Comparison of ENCODE assay signal across 37 cellular contexts in the genomic region with DNA sequence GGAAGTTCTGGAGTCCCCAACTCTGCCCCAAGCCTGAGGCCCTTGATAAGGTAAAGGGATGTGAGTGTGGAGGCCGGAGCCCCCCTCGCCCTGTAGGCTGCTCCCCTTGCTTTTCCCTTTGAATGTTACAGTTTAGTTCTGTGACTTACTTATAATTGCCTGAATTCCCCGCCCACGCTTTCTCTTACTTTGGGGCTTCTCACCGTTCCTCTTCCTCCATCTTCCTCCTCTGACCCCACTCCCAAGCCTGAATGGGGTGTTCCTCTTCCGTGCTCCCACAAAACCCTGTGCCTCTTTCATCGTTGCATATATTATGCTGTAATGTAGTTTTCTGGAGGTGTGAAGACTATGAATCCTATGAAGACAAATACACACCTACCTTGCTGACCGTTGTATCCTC. TPM values are rescaled to one million over a fixed set of nuclear protein-coding genes. Genes with fewer than 3 reads are reported as not detected.
"Had no signal": no experiment of that assay in that cellular context is flagged by ENCODE, and none has a peak within 500 bp of the region (broad histone marks: within the 10 kb centered on the region; RNA-seq: fewer than 3 reads in every experiment).

No MANE protein-coding gene starts in this region.

- H3K4me3 Mint-ChIP-seq: activated B cell treated with CpG ODN at 0.5 μM for 24 hours; activated CD4-positive, alpha-beta memory T cell treated with anti-CD3 and anti-CD28 coated beads, Interleukin-2, amount 10 ng/mL, durations not matched to agents 7 days and 5 days; activated naive CD4-positive, alpha-beta T cell treated with anti-CD3 and anti-CD28 coated beads for 36 hours; activated naive CD8-positive, alpha-beta T cell; activated naive CD8-positive, alpha-beta T cell treated with anti-CD3 and anti-CD28 coated beads, Interleukin-2, amount 50 U/mL, for 24 hours; activated T-cell treated with anti-CD3 and anti-CD28 coated beads, Interleukin-2, amount 50 U/mL, for 24 hours; brain had no signal

- H3K4me3 ChIP-seq: PC-9 had no signal

- H3K36me3 Mint-ChIP-seq: activated naive CD8-positive, alpha-beta T cell; brain had no signal

- H3K27me3 Mint-ChIP-seq: activated T-cell treated with anti-CD3 and anti-CD28 coated beads, Interleukin-2, amount 50 U/mL, for 24 hours had no signal

- ATAC-seq: activated naive CD8-positive, alpha-beta T cell treated with anti-CD3 and anti-CD28 coated beads, Interleukin-2, amount 50 U/mL, for 24 hours; Right ventricle myocardium inferior had no signal

- H3K27ac ChIP-seq: PC-9, RWPE1, VCaP had no signal

- H3K4me1 Mint-ChIP-seq: brain had no signal

- DNase-seq: activated B cell treated with CpG ODN at 0.5 μM for 24 hours; activated CD4-positive, alpha-beta memory T cell treated with anti-CD3 and anti-CD28 coated beads, Interleukin-2, amount 10 ng/mL, durations not matched to agents 7 days and 5 days; activated CD4-positive, alpha-beta T cell treated with anti-CD3 and anti-CD28 coated beads for 4 hours; activated CD4-positive, CD25-positive, alpha-beta regulatory T cell treated with anti-CD3 and anti-CD28 coated beads, Interleukin-2, amount 50 U/mL, for 72 hours; activated CD8-positive, alpha-beta memory T cell treated with anti-CD3 and anti-CD28 coated beads for 24 hours; activated gamma-delta T cell treated with Interleukin-2 at 50 U/mL for 16 hours; activated naive CD4-positive, alpha-beta T cell treated with anti-CD3 and anti-CD28 coated beads for 36 hours; activated naive CD8-positive, alpha-beta T cell treated with anti-CD3 and anti-CD28 coated beads, Interleukin-2, amount 50 U/mL, for 24 hours; activated T-cell treated with anti-CD3 and anti-CD28 coated beads, Interleukin-2, amount 50 U/mL, for 24 hours; anterior cingulate cortex; central memory CD4-positive, alpha-beta T cell; NCI-H1092 treated with DMSO at 0.1 percent for 48 hours; NCI-H1417; NCI-H146; NCI-H187; NCI-H2029 treated with DMSO at 0.1 percent for 48 hours; NCI-H2107; NCI-H2171; NCI-H510A; NCI-H526; NCI-H748 treated with DMSO at 0.1 percent for 48 hours; NK-92 treated with Interleukin-12 subunit alpha and Interleukin-12 subunit beta, amount 100 ng/mL, for 24 hours; SW 1271; T-helper 1 cell; T-helper 2 cell; T-helper 9 cell had no signal

- H3K27ac Mint-ChIP-seq: activated B cell treated with CpG ODN at 0.5 μM for 24 hours; activated CD4-positive, alpha-beta memory T cell treated with anti-CD3 and anti-CD28 coated beads, Interleukin-2, amount 10 ng/mL, durations not matched to agents 7 days and 5 days; activated naive CD4-positive, alpha-beta T cell treated with anti-CD3 and anti-CD28 coated beads for 36 hours; activated naive CD8-positive, alpha-beta T cell; activated naive CD8-positive, alpha-beta T cell treated with anti-CD3 and anti-CD28 coated beads, Interleukin-2, amount 50 U/mL, for 24 hours; activated T-cell treated with anti-CD3 and anti-CD28 coated beads, Interleukin-2, amount 50 U/mL, for 24 hours; activated T-helper 2 cell treated with anti-CD3 and anti-CD28 coated beads, Interferon-gamma antibody, Interleukin-2, Interleukin-4, amounts not matched to agents 10 μg/mL and 5 μg/mL and 100 μg/mL, durations not matched to agents 14 hours and 24 hours and 36 hours; brain had no signal

- H3K9me3 Mint-ChIP-seq: activated B cell treated with CpG ODN at 0.5 μM for 24 hours; activated CD4-positive, alpha-beta memory T cell treated with anti-CD3 and anti-CD28 coated beads, Interleukin-2, amount 10 ng/mL, durations not matched to agents 7 days and 5 days; activated naive CD4-positive, alpha-beta T cell treated with anti-CD3 and anti-CD28 coated beads for 36 hours; activated naive CD8-positive, alpha-beta T cell treated with anti-CD3 and anti-CD28 coated beads, Interleukin-2, amount 50 U/mL, for 24 hours; activated T-cell treated with anti-CD3 and anti-CD28 coated beads, Interleukin-2, amount 50 U/mL, for 24 hours; activated T-helper 2 cell treated with anti-CD3 and anti-CD28 coated beads, Interferon-gamma antibody, Interleukin-2, Interleukin-4, amounts not matched to agents 10 μg/mL and 5 μg/mL and 100 μg/mL, durations not matched to agents 14 hours and 24 hours and 36 hours; brain had no signal

- FAIRE-seq: RCC 7860 had no signal

RNA-seq across cellular contexts. Expression of gene IL1RN, which starts 15.0 kb away (rescaled TPM):
- total RNA-seq: activated B cell treated with CpG ODN at 0.5 μM for 24 hours, cerebellum, LHCN-M2, OCI-LY7 had no signal

RNA-seq across cellular contexts. Expression of gene IL1F10, which starts 44.7 kb away (rescaled TPM):
- total RNA-seq: activated B cell treated with CpG ODN at 0.5 μM for 24 hours; activated CD4-positive, alpha-beta memory T cell treated with anti-CD3 and anti-CD28 coated beads, Interleukin-2, amount 10 ng/mL, durations not matched to agents 7 days and 5 days; activated naive CD4-positive, alpha-beta T cell treated with anti-CD3 and anti-CD28 coated beads for 36 hours; activated T-helper 2 cell treated with anti-CD3 and anti-CD28 coated beads, Interferon-gamma antibody, Interleukin-2, Interleukin-4, amounts not matched to agents 10 μg/mL and 5 μg/mL and 100 μg/mL, durations not matched to agents 14 hours and 24 hours and 36 hours; cerebellum; LHCN-M2; OCI-LY7; PC-9; Right ventricle myocardium inferior had no signal

RNA-seq across cellular contexts. Expression of gene IL36RN, which starts 53.4 kb away (rescaled TPM):
- total RNA-seq: activated B cell treated with CpG ODN at 0.5 μM for 24 hours; activated CD4-positive, alpha-beta memory T cell treated with anti-CD3 and anti-CD28 coated beads, Interleukin-2, amount 10 ng/mL, durations not matched to agents 7 days and 5 days; activated naive CD4-positive, alpha-beta T cell treated with anti-CD3 and anti-CD28 coated beads for 36 hours; activated T-helper 2 cell treated with anti-CD3 and anti-CD28 coated beads, Interferon-gamma antibody, Interleukin-2, Interleukin-4, amounts not matched to agents 10 μg/mL and 5 μg/mL and 100 μg/mL, durations not matched to agents 14 hours and 24 hours and 36 hours; cerebellum; LHCN-M2; OCI-LY7; Right ventricle myocardium inferior had no signal

RNA-seq across cellular contexts. Expression of gene IL36B, which starts 59.8 kb away (rescaled TPM):
- total RNA-seq: activated B cell treated with CpG ODN at 0.5 μM for 24 hours; activated CD4-positive, alpha-beta memory T cell treated with anti-CD3 and anti-CD28 coated beads, Interleukin-2, amount 10 ng/mL, durations not matched to agents 7 days and 5 days; activated naive CD4-positive, alpha-beta T cell treated with anti-CD3 and anti-CD28 coated beads for 36 hours; activated T-helper 2 cell treated with anti-CD3 and anti-CD28 coated beads, Interferon-gamma antibody, Interleukin-2, Interleukin-4, amounts not matched to agents 10 μg/mL and 5 μg/mL and 100 μg/mL, durations not matched to agents 14 hours and 24 hours and 36 hours; cerebellum; LHCN-M2; OCI-LY7; PC-9; Right ventricle myocardium inferior had no signal
